In the genomic region with DNA sequence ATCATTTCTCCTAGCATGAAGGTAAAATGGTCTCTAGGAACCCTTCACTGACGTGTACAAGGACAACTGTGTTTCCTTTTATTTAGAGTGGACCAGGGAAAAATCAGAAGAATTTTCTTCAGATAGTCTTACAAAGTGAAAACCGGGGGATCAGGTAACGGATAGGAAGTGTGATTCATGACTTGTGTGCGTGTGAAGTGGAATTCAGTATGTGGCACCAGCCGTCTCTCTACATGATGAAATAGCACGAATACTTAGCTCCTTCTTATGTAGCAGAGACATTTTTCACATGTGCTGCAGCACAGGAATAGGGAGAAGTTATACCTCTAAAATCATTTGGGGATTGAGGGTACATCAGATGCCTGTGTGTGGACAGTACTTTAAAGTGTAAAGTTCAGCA, we compare ENCODE assay signal across 17 cellular contexts.
DNase-seq lines count a peak whose midpoint lies in the region; ATAC-seq and TF ChIP-seq lines count a peak whose summit lies in the region.
"Had no signal": no experiment of that assay in that cellular context is flagged by ENCODE, and none has a peak within 500 bp of the region (broad histone marks: within the 10 kb centered on the region; RNA-seq: fewer than 3 reads in every experiment).

No MANE protein-coding gene starts in this region.

- H3K4me1 ChIP-seq in SJSA1 (replicated peaks): peaks cover 37% of the 10 kb centered on the region
- H3K4me1 ChIP-seq in esophagus muscularis mucosa: peaks cover 0 to 20% (median 5%) of the 10 kb centered on the region in 4 donors
- H3K4me1 ChIP-seq in skeletal muscle satellite cell (ENCODE audit: control insufficient read depth, insufficient read depth, low read length): peaks cover 34% of the 10 kb centered on the region
- H3K4me1 ChIP-seq: BE2C had no signal

- H3K4me2 ChIP-seq in skeletal muscle satellite cell (ENCODE audit: low read length): peak overlapping the region; percentile 13

- no peak for TF ChIP-seq CTCF in esophagus muscularis mucosa (IDR thresholded peaks at IDR 0.05)

- peak; percentile 88 for DNase-seq in HS-27A (ENCODE audit: low read depth)
- DNase-seq in SJSA1 (ENCODE audit: low read depth in 1 of 2, low spot score in 2 of 2): no peak
- peak; percentile 55 for DNase-seq in esophagus muscularis mucosa (ENCODE audit: extremely low spot score)
- DNase-seq in NCI-H510A (lab: John Stamatoyannopoulos, UW): no peak
- DNase-seq in COLO829 (ENCODE audit: low spot score): no peak
- DNase-seq: BE2C; CD4-positive, alpha-beta memory T cell; H9; Kasumi-1; NCI-H1048; NCI-H1694; NCI-H446 treated with DMSO at 0.1 percent for 48 hours; NCI-H82; SHP77 had no signal

- H3K27me3 ChIP-seq in SJSA1 (replicated peaks): no peaks in the 10 kb centered on the region
- H3K27me3 ChIP-seq in esophagus muscularis mucosa: no peaks in the 10 kb centered on the region
- H3K27me3 ChIP-seq in skeletal muscle satellite cell (ENCODE audit: control insufficient read depth, insufficient read depth, low read length): no peaks in the 10 kb centered on the region
- H3K27me3 ChIP-seq: BE2C had no signal

- no peak for TF ChIP-seq POLR2A in esophagus muscularis mucosa (IDR thresholded peaks at IDR 0.05; ENCODE audit: low read depth)

- H3K9me3 ChIP-seq in SJSA1 (replicated peaks): no peaks in the 10 kb centered on the region
- H3K9me3 ChIP-seq in esophagus muscularis mucosa: no peaks in the 10 kb centered on the region
- no peaks in the 10 kb centered on the region for H3K9me3 ChIP-seq in skeletal muscle satellite cell (replicated peaks; ENCODE audit: low read length)
- H3K9me3 ChIP-seq: BE2C had no signal

- TF ChIP-seq EP300 in esophagus muscularis mucosa (IDR thresholded peaks at IDR 0.05): no peak

- H3K36me3 ChIP-seq in SJSA1 (no peaks in the 10 kb centered on the region), esophagus muscularis mucosa (no peaks in the 10 kb centered on the region), skeletal muscle satellite cell (ENCODE audit: insufficient read depth, low read length) (no peaks in the 10 kb centered on the region)
- H3K36me3 ChIP-seq: BE2C had no signal

- intact Hi-C loops in esophagus muscularis mucosa (cut with DNase I): loop anchor here (10.0 kb wide), 1 partner anchor 158 kb away; the partner anchor contains the start of gene MEX3B

- ATAC-seq in GM18868 (IDR thresholded peaks at IDR 0.05; ENCODE audit: unreplicated experiment): no peak
- ATAC-seq: Panc1 had no signal

- H3K27ac ChIP-seq in SJSA1 (peak overlapping the region; percentile 8; the same call in 1 of the 2 replicates), esophagus muscularis mucosa (replicated peaks in 1 of 4) (no peak overlapping the region)

- H3K4me3 ChIP-seq in SJSA1 (no peak overlapping the region), esophagus muscularis mucosa (no peak overlapping the region), skeletal muscle satellite cell (ENCODE audit: low read length) (no peak overlapping the region)

- no peak overlapping the region for H3K9ac ChIP-seq in skeletal muscle satellite cell (ENCODE audit: low read depth, low read length)

- 89% methylated on average over 6 of the region's 6 CpGs for WGBS in esophagus muscularis mucosa

Comparison
In these comparisons a context has a peak if more than half of its experiments do, and no peak if none do; other contexts are left out.
1. DNase-seq: peak in HS-27A (single experiment) and esophagus muscularis mucosa (single experiment); none in SJSA1 (0 of 2), NCI-H510A (single experiment) and COLO829 (single experiment).